ENCODE assay signal across 9 cellular contexts in the genomic region with DNA sequence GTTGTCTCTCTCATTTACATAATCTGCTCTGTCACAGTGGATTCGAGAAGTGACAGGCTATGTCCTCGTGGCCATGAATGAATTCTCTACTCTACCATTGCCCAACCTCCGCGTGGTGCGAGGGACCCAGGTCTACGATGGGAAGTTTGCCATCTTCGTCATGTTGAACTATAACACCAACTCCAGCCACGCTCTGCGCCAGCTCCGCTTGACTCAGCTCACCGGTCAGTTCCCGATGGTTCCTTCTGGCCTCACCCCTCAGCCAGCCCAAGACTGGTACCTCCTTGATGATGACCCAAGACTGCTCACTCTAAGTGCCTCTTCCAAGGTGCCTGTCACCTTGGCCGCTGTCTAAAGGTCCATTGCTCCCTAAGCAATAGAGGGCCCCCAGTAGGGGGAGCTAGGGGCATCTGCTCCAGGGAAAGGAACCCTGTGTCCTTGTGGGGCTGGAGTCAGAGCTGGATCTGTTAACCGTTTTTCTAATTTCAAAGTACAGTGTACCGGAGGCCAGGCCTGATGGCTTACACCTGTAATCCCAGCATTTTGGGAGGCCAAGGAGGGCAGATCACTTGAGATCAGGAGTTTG. TPM values are rescaled to one million over a fixed set of nuclear protein-coding genes. Genes with fewer than 3 reads are reported as not detected.
DNase-seq lines count a peak whose midpoint lies in the region; ATAC-seq, FAIRE-seq and TF ChIP-seq lines count a peak whose summit lies in the region.
"Had no signal": no experiment of that assay in that cellular context is flagged by ENCODE, and none has a peak within 500 bp of the region (broad histone marks: within the 10 kb centered on the region; RNA-seq: fewer than 3 reads in every experiment).

No MANE protein-coding gene starts in this region.

- 85% methylated on average over 14 to 15 of the region's 15 CpGs for WGBS in esophagus squamous epithelium, 2 donors

- H3K9me3 ChIP-seq in RWPE2 (ENCODE audit: severe bottlenecking) (no peaks in the 10 kb centered on the region), esophagus squamous epithelium (no peaks in the 10 kb centered on the region)
- H3K9me3 ChIP-seq: prostate gland had no signal

- H3K4me3 ChIP-seq in RWPE2 (ENCODE audit: severe bottlenecking) (no peak overlapping the region), epithelial cell of esophagus (ENCODE audit: low read length) (no peak overlapping the region), esophagus squamous epithelium (no peak overlapping the region)
- H3K4me3 ChIP-seq: prostate gland had no signal

- no peak for DNase-seq in GM10266 (ENCODE audit: extremely low spot score)
- no peak for DNase-seq in RWPE2 (ENCODE audit: low spot score)
- peak; percentile 45 for DNase-seq in epithelial cell of esophagus (ENCODE audit: low read depth)
- no peak for DNase-seq in frontal cortex (ENCODE audit: low spot score in 2 of 2)
- DNase-seq in NCI-H2029 (lab: John Stamatoyannopoulos, UW), result no peak
- no peak for DNase-seq in DMS114 treated with DMSO at 0.1 percent for 48 hours (lab: John Stamatoyannopoulos, UW; ENCODE audit: unreplicated experiment)
- no peak for DNase-seq in esophagus squamous epithelium (lab: John Stamatoyannopoulos, UW)

- no peak for FAIRE-seq in frontal cortex (lab: Jason Lieb, UNC)

- no peak for ATAC-seq in RWPE2 (ENCODE audit: low read depth)

- H3K4me1 ChIP-seq in RWPE2 (ENCODE audit: insufficient read depth, poor library complexity, severe bottlenecking), result no peaks in the 10 kb centered on the region
- peaks cover 4 to 70% (median 5%) of the 10 kb centered on the region in 3 donors for H3K4me1 ChIP-seq in esophagus squamous epithelium
- H3K4me1 ChIP-seq: prostate gland had no signal

- H3K36me3 ChIP-seq in RWPE2 (ENCODE audit: low read depth) (peaks cover 5% of the 10 kb centered on the region; the same call in 1 of the 2 replicates), esophagus squamous epithelium (peaks cover 0 to 76% (median 0%) of the 10 kb centered on the region in 3 donors)
- H3K36me3 ChIP-seq: prostate gland had no signal

- TF ChIP-seq POLR2A in esophagus squamous epithelium (IDR thresholded peaks at IDR 0.05), result no peak

- TF ChIP-seq CTCF in 22Rv1 (IDR thresholded peaks at IDR 0.05) (peak; percentile 57), GM10266 (IDR thresholded peaks at IDR 0.05; ENCODE audit: control insufficient read depth, insufficient read depth, low read depth, missing control alignments) (peak; percentile 42), RWPE2 (IDR thresholded peaks at IDR 0.05; ENCODE audit: poor library complexity, severe bottlenecking) (peak; percentile 33), epithelial cell of esophagus (IDR thresholded peaks at IDR 0.05; ENCODE audit: insufficient read depth, low read depth, low read length, missing control alignments) (peak; percentile 35), esophagus squamous epithelium (IDR thresholded peaks at IDR 0.05) (peak in 1 of 6 experiments; percentile 34)

- H3K27ac ChIP-seq in 22Rv1 (peak overlapping the region; percentile 99), RWPE2 (ENCODE audit: poor library complexity, severe bottlenecking) (no peak overlapping the region), esophagus squamous epithelium (peak overlapping the region in 2 of 4 donors; percentile 42 to 72)

- no peaks in the 10 kb centered on the region for H3K27me3 ChIP-seq in RWPE2 (ENCODE audit: insufficient read depth, poor library complexity, severe bottlenecking)
- H3K27me3 ChIP-seq in esophagus squamous epithelium, result peaks cover 0 to 8% (median 0%) of the 10 kb centered on the region in 4 donors

- intact Hi-C loops in esophagus squamous epithelium (cut with DNase I), result no loop called here

RNA-seq across cellular contexts. Expression of a gene that starts 5.1 kb away (rescaled TPM):
- total RNA-seq in frontal cortex, result 2.0 TPM
- total RNA-seq in esophagus squamous epithelium, result 100 to 1,000 TPM in 1 of 4 donors, 10 to 100 TPM in 3; 36.0 to 125 (median 82.8) TPM

RNA-seq across cellular contexts. Expression of a gene that starts 19.3 kb away (rescaled TPM):
- total RNA-seq in frontal cortex (74.6 TPM), esophagus squamous epithelium (100 to 1,000 TPM in 3 of 4 donors, 10 to 100 TPM in 1; 89.3 to 206 (median 176) TPM)

RNA-seq across cellular contexts. Expression of a gene that starts 31.4 kb away (rescaled TPM):
- 1,399 TPM for total RNA-seq in frontal cortex
- total RNA-seq in esophagus squamous epithelium, result 1,000 to 10,000 TPM in 3 of 4 donors, 100 to 1,000 TPM in 1; 966 to 4,641 (median 3,066) TPM

RNA-seq across cellular contexts. Expression of a gene that starts 33.0 kb away (rescaled TPM):
- 8.2 TPM for total RNA-seq in frontal cortex
- total RNA-seq in esophagus squamous epithelium, result 1 to 10 TPM; 1.5 to 3.8 (median 2.3) TPM

RNA-seq across cellular contexts. Expression of a gene that starts 43.0 kb away (rescaled TPM):
- total RNA-seq in frontal cortex (26.5 TPM), esophagus squamous epithelium (10 to 100 TPM; 42.6 to 70.8 (median 62.5) TPM)

Comparison
In these comparisons a context has a peak if more than half of its experiments do, and no peak if none do; other contexts are left out.
1. RNA of a gene that starts 5.1 kb away (total RNA-seq): 36.0 to 125 TPM in esophagus squamous epithelium; 2.0 TPM in frontal cortex (single experiment); every median in the first group is over 10 times any median in the second.